7 cellular contexts compared by ENCODE assay signal in genomic region chr15:77762747-77763146, GRCh38.
"Had no signal": no experiment of that assay in that cellular context is flagged by ENCODE, and none has a peak within 500 bp of the region (broad histone marks: within the 10 kb centered on the region; RNA-seq: fewer than 3 reads in every experiment).

No MANE protein-coding gene starts in this region.

- H3K4me3 Mint-ChIP-seq: IgD-negative memory B cell had no signal

- H3K27ac ChIP-seq: HL-60 had no signal

- H3K9me3 Mint-ChIP-seq: IgD-negative memory B cell had no signal

- H3K4me1 Mint-ChIP-seq: IgD-negative memory B cell had no signal

- DNase-seq: IMR-90, KBM-7, KG1 had no signal

- ATAC-seq: HepG2 had no signal

- H3K27ac Mint-ChIP-seq: IgD-negative memory B cell had no signal

- FAIRE-seq: HepG2, HTR-8/SVneo had no signal
